Comparison of ENCODE assay signal across 8 cellular contexts in genomic region chr18:58043452-58044369, GRCh38. TPM values are rescaled to one million over a fixed set of nuclear protein-coding genes. Genes with fewer than 3 reads are reported as not detected.
A peak's percentile ranks its signal among the peaks of the same experiment; 100 is the strongest.
DNase-seq lines count a peak whose midpoint lies in the region; ATAC-seq and TF ChIP-seq lines count a peak whose summit lies in the region.

TSS of gene NEDD4L (plus strand) at chr18:58044226. CDS start at chr18:58044661, 435 bp downstream.

- ATAC-seq in GM19372 (IDR thresholded peaks at IDR 0.05; ENCODE audit: low read depth, unreplicated experiment) (peak; percentile 66), HG03520 (IDR thresholded peaks at IDR 0.05; ENCODE audit: unreplicated experiment) (peak; percentile 71), lower lobe of right lung (peak; percentile 85 to 90)

- peaks cover 27% of the 10 kb centered on the region for H3K4me1 Mint-ChIP-seq in activated CD4-positive, alpha-beta memory T cell treated with anti-CD3 and anti-CD28 coated beads, Interleukin-2, amount 10 ng/mL, durations not matched to agents 7 days and 5 days

- H3K4me3 Mint-ChIP-seq in activated CD4-positive, alpha-beta memory T cell treated with anti-CD3 and anti-CD28 coated beads, Interleukin-2, amount 10 ng/mL, durations not matched to agents 7 days and 5 days = peak within 1 kb of the TSS; percentile 85

- H3K27me3 ChIP-seq in lower lobe of right lung (ENCODE audit: low read depth) = no peaks in the 10 kb centered on the region

- POLR2A ChIA-PET in activated CD4-positive, alpha-beta memory T cell treated with anti-CD3 and anti-CD28 coated beads, Interleukin-2, amount 10 ng/mL, durations not matched to agents 7 days and 5 days (lab: Charles Lee) = interaction anchor here (0.9 kb wide), 1 partner anchor 69 kb away, joined by 3 read pairs; no protein-coding TSS in a partner anchor

- CTCF ChIA-PET in activated CD4-positive, alpha-beta memory T cell treated with anti-CD3 and anti-CD28 coated beads, Interleukin-2, amount 10 ng/mL, durations not matched to agents 7 days and 5 days (lab: Charles Lee) = interaction anchor here (0.6 to 3.6 kb wide), 21 partner anchors 9 to 661 kb away, joined by 3 to 29 read pairs (median 4); no protein-coding TSS in a partner anchor

- H3K9me3 ChIP-seq in lower lobe of right lung = no peaks in the 10 kb centered on the region

- H3K27ac ChIP-seq in C4-2B (peak within 1 kb of the TSS; percentile 95), lower lobe of right lung (peak within 1 kb of the TSS; percentile 89)

- intact Hi-C loops in lower lobe of right lung (cut with DNase I) = loop anchor here (10.0 kb wide), 1 partner anchor 81 kb away; no protein-coding TSS in a partner anchor

- DNase-seq in NCI-H748 (lab: John Stamatoyannopoulos, UW; ENCODE audit: unreplicated experiment) (peak; percentile 95), ecto neural progenitor cell (ENCODE audit: low spot score) (peak; percentile 90), lower lobe of right lung (peak; percentile 89)
- peak; percentile 78 for DNase-seq in activated CD4-positive, alpha-beta memory T cell treated with anti-CD3 and anti-CD28 coated beads, Interleukin-2, amount 10 ng/mL, durations not matched to agents 7 days and 5 days
- DNase-seq in stimulated activated CD4-positive, alpha-beta T cell treated with anti-CD3 and anti-CD28 coated beads, Interleukin-4, amount 100 ng/mL, for 48 hours (ENCODE audit: low read depth in 2 of 2) = peak; percentile 71 to 76

- peaks cover 40% of the 10 kb centered on the region for H3K27me3 Mint-ChIP-seq in activated CD4-positive, alpha-beta memory T cell treated with anti-CD3 and anti-CD28 coated beads, Interleukin-2, amount 10 ng/mL, durations not matched to agents 7 days and 5 days

- peak within 1 kb of the TSS; percentile 93 for H3K4me3 ChIP-seq in lower lobe of right lung

- peak within 1 kb of the TSS; percentile 14 for H3K27ac Mint-ChIP-seq in activated CD4-positive, alpha-beta memory T cell treated with anti-CD3 and anti-CD28 coated beads, Interleukin-2, amount 10 ng/mL, durations not matched to agents 7 days and 5 days

- peaks cover 39% of the 10 kb centered on the region for H3K4me1 ChIP-seq in lower lobe of right lung

- TF ChIP-seq CTCF in C4-2B (conservative IDR thresholded peaks at IDR 0.05) (peak; percentile 91), lower lobe of right lung (IDR thresholded peaks at IDR 0.05) (peak; percentile 88)

- no peaks in the 10 kb centered on the region for H3K36me3 Mint-ChIP-seq in activated CD4-positive, alpha-beta memory T cell treated with anti-CD3 and anti-CD28 coated beads, Interleukin-2, amount 10 ng/mL, durations not matched to agents 7 days and 5 days (ENCODE audit: low read depth)

- no peaks in the 10 kb centered on the region for H3K9me3 Mint-ChIP-seq in activated CD4-positive, alpha-beta memory T cell treated with anti-CD3 and anti-CD28 coated beads, Interleukin-2, amount 10 ng/mL, durations not matched to agents 7 days and 5 days

- no peaks in the 10 kb centered on the region for H3K36me3 ChIP-seq in lower lobe of right lung

RNA-seq across cellular contexts. Expression of gene NEDD4L, which starts in this region (rescaled TPM):
- total RNA-seq in activated CD4-positive, alpha-beta memory T cell treated with anti-CD3 and anti-CD28 coated beads, Interleukin-2, amount 10 ng/mL, durations not matched to agents 7 days and 5 days = 1 to 10 TPM; 4.6 to 5.8 TPM
- total RNA-seq in lower lobe of right lung = 203 TPM

Comparison
In these comparisons a context has a peak if more than half of its experiments do, and no peak if none do; other contexts are left out.
1. Peak in every context shown above with its lines: DNase-seq, ATAC-seq, H3K4me3 ChIP-seq and H3K27ac ChIP-seq.
2. RNA of gene NEDD4L (total RNA-seq): 203 TPM in lower lobe of right lung (single experiment); 4.6 to 5.8 TPM in activated CD4-positive, alpha-beta memory T cell treated with anti-CD3 and anti-CD28 coated beads, Interleukin-2, amount 10 ng/mL, durations not matched to agents 7 days and 5 days; every median in the first group is over 10 times any median in the second.